1 cellular context compared by ENCODE assay signal in the genomic region with DNA sequence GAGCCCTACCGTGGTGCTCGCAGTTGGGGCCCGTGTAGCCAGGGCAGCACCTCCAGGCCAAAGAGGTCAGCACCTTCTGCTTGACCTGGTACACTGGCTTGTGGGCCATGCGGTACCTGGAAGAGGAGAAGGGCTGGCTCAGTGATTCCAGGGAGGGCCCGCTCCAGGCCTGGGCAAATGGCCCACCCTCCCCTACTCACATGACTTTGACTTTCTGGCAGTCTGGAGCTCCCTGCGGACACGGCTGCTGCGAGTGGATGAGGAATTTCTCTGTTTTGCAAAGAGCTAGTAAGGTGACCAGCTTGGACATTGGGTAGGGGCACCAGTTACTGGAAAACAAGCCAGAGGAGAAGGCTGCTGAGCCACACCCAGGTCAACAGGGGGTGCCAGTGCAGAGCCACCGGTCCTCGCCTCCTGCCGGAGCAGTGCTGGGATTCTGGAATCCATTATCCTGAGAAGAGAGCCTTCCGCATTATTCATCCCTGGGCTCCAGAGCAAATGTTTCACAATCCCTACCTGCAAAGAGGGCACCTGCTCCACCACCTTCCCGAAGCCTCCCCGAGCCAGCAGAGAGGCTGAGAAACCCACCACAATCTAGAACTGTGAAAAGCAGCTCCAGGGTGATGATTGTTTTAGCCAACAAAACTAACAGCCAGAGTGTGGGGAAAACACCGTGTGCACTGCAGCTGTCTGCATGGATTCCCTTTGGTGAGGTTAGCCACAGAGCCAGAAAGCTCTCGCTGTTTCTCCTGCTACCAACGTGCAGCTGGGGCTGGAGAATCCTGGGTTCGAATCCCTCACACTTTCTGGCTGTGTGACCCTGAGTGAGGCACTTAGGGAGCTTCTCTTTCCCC.
TF ChIP-seq lines count a peak whose summit lies in the region.

No MANE protein-coding gene starts in this region.

TF ChIP-seq in HepG2, 621 proteins besides CTCF, POLR2A, EP300 and RAD21:
- TF ChIP-seq, protein P1, sequence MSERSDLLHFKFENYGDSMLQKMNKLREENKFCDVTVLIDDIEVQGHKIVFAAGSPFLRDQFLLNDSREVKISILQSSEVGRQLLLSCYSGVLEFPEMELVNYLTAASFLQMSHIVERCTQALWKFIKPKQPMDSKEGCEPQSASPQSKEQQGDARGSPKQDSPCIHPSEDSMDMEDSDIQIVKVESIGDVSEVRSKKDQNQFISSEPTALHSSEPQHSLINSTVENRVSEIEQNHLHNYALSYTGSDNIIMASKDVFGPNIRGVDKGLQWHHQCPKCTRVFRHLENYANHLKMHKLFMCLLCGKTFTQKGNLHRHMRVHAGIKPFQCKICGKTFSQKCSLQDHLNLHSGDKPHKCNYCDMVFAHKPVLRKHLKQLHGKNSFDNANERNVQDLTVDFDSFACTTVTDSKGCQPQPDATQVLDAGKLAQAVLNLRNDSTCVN (CRISPR knock-in tag; IDR thresholded peaks at IDR 0.05; ENCODE audit: borderline replicate concordance) = peak; percentile 99
- TF ChIP-seq ZNF550 (CRISPR knock-in tag; IDR thresholded peaks at IDR 0.05; ENCODE audit: borderline replicate concordance) = no peak
- no peak for TF ChIP-seq RFXAP (CRISPR knock-in tag; IDR thresholded peaks at IDR 0.05; ENCODE audit: borderline replicate concordance)
- TF ChIP-seq RFX3 (CRISPR knock-in tag; IDR thresholded peaks at IDR 0.05) = no peak
- peak; percentile 61 for TF ChIP-seq STAG1 (CRISPR knock-in tag; IDR thresholded peaks at IDR 0.05)
- TF ChIP-seq, protein P2, sequence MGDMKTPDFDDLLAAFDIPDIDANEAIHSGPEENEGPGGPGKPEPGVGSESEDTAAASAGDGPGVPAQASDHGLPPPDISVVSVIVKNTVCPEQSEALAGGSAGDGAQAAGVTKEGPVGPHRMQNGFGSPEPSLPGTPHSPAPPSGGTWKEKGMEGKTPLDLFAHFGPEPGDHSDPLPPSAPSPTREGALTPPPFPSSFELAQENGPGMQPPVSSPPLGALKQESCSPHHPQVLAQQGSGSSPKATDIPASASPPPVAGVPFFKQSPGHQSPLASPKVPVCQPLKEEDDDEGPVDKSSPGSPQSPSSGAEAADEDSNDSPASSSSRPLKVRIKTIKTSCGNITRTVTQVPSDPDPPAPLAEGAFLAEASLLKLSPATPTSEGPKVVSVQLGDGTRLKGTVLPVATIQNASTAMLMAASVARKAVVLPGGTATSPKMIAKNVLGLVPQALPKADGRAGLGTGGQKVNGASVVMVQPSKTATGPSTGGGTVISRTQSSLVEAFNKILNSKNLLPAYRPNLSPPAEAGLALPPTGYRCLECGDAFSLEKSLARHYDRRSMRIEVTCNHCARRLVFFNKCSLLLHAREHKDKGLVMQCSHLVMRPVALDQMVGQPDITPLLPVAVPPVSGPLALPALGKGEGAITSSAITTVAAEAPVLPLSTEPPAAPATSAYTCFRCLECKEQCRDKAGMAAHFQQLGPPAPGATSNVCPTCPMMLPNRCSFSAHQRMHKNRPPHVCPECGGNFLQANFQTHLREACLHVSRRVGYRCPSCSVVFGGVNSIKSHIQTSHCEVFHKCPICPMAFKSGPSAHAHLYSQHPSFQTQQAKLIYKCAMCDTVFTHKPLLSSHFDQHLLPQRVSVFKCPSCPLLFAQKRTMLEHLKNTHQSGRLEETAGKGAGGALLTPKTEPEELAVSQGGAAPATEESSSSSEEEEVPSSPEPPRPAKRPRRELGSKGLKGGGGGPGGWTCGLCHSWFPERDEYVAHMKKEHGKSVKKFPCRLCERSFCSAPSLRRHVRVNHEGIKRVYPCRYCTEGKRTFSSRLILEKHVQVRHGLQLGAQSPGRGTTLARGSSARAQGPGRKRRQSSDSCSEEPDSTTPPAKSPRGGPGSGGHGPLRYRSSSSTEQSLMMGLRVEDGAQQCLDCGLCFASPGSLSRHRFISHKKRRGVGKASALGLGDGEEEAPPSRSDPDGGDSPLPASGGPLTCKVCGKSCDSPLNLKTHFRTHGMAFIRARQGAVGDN (CRISPR knock-in tag; IDR thresholded peaks at IDR 0.05) = 0 out of 2 replicates have a peak, but pooled peaks have one; percentile 37
- TF ChIP-seq, protein P3, sequence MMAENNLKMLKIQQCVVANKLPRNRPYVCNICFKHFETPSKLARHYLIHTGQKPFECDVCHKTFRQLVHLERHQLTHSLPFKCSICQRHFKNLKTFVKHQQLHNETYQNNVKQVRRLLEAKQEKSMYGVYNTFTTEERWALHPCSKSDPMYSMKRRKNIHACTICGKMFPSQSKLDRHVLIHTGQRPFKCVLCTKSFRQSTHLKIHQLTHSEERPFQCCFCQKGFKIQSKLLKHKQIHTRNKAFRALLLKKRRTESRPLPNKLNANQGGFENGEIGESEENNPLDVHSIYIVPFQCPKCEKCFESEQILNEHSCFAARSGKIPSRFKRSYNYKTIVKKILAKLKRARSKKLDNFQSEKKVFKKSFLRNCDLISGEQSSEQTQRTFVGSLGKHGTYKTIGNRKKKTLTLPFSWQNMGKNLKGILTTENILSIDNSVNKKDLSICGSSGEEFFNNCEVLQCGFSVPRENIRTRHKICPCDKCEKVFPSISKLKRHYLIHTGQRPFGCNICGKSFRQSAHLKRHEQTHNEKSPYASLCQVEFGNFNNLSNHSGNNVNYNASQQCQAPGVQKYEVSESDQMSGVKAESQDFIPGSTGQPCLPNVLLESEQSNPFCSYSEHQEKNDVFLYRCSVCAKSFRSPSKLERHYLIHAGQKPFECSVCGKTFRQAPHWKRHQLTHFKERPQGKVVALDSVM (CRISPR knock-in tag; IDR thresholded peaks at IDR 0.05) = no peak
- TF ChIP-seq XRCC5 (optimal IDR thresholded peaks at IDR 0.05; ENCODE audit: low read length) = peak; percentile 18
- no peak for TF ChIP-seq KDM5A (IDR thresholded peaks at IDR 0.05; ENCODE audit: borderline replicate concordance, low read length)
- TF ChIP-seq ZNF556 (CRISPR knock-in tag; IDR thresholded peaks at IDR 0.05; ENCODE audit: borderline replicate concordance) = no peak
- TF ChIP-seq, protein P4, sequence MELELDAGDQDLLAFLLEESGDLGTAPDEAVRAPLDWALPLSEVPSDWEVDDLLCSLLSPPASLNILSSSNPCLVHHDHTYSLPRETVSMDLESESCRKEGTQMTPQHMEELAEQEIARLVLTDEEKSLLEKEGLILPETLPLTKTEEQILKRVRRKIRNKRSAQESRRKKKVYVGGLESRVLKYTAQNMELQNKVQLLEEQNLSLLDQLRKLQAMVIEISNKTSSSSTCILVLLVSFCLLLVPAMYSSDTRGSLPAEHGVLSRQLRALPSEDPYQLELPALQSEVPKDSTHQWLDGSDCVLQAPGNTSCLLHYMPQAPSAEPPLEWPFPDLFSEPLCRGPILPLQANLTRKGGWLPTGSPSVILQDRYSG (CRISPR knock-in tag; IDR thresholded peaks at IDR 0.05) = no peak
- TF ChIP-seq CHD2 (IDR thresholded peaks at IDR 0.05; ENCODE audit: low read depth, low read length) = 0 out of 2 replicates have a peak, but pooled peaks have one; percentile 17
- TF ChIP-seq GTF3A (CRISPR knock-in tag; conservative IDR thresholded peaks at IDR 0.05) = no peak
- TF ChIP-seq KDM2A (CRISPR knock-in tag; IDR thresholded peaks at IDR 0.05; ENCODE audit: borderline replicate concordance, low read depth) = peak; percentile 44; the same call in 1 of the 2 replicates
- TF ChIP-seq, protein P5, sequence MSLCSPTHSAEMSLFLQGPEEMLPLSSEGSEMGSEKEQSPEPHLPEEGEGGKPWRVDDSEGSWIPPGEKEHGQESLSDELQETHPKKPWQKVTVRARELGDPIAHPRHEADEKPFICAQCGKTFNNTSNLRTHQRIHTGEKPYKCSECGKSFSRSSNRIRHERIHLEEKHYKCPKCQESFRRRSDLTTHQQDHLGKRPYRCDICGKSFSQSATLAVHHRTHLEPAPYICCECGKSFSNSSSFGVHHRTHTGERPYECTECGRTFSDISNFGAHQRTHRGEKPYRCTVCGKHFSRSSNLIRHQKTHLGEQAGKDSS (CRISPR knock-in tag; IDR thresholded peaks at IDR 0.05; ENCODE audit: borderline replicate concordance, low read depth) = no peak
- no peak for TF ChIP-seq FOXP1 (IDR thresholded peaks at IDR 0.05)
- TF ChIP-seq FOXP1 (CRISPR knock-in tag; IDR thresholded peaks at IDR 0.05) = no peak
- TF ChIP-seq, protein P6, sequence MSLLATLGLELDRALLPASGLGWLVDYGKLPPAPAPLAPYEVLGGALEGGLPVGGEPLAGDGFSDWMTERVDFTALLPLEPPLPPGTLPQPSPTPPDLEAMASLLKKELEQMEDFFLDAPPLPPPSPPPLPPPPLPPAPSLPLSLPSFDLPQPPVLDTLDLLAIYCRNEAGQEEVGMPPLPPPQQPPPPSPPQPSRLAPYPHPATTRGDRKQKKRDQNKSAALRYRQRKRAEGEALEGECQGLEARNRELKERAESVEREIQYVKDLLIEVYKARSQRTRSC (CRISPR knock-in tag; IDR thresholded peaks at IDR 0.05; ENCODE audit: low read depth) = no peak
- no peak for TF ChIP-seq IKZF4 (CRISPR knock-in tag; IDR thresholded peaks at IDR 0.05; ENCODE audit: borderline replicate concordance, low read depth, not compliant biosample characterization)
- TF ChIP-seq, protein P7, sequence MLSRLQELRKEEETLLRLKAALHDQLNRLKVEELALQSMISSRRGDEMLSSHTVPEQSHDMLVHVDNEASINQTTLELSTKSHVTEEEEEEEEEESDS (CRISPR knock-in tag; IDR thresholded peaks at IDR 0.05; ENCODE audit: borderline replicate concordance) = no peak
- TF ChIP-seq ZNF563 (CRISPR knock-in tag; IDR thresholded peaks at IDR 0.05) = no peak
